In the genomic region with DNA sequence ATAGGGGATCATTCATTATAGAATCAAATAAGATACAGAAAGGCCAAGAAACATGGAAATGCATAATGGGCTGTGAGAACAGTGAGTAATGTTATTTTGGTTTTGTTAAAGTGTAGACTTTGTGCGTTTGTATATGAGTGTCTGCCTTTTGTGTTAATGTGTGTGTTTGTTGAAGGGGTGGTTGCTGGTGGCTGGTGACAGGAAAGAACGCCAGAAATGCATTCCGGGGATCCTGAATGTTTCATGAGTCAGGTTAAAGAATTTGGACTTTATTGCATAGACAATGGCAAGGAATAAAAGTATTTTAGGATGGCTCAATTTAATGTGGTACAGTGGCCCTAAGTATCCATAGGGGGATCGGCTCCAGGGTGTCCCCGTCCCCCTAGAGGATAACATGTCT, we compare ENCODE assay signal across 10 cellular contexts.
"Had no signal": no experiment of that assay in that cellular context is flagged by ENCODE, and none has a peak within 500 bp of the region (broad histone marks: within the 10 kb centered on the region; RNA-seq: fewer than 3 reads in every experiment).

No MANE protein-coding gene starts in this region.

- H3K4me1 Mint-ChIP-seq: IgD-negative memory B cell had no signal

- ATAC-seq: HCT116, HepG2 had no signal

- H3K4me1 ChIP-seq: HAP-1 had no signal

- H3K9me3 ChIP-seq: HAP-1 had no signal

- H3K27me3 Mint-ChIP-seq: IgD-negative memory B cell had no signal

- H3K27ac ChIP-seq: GM23248, HL-60 had no signal

- FAIRE-seq: HepG2 had no signal

- H3K4me3 Mint-ChIP-seq: HFFc6, IgD-negative memory B cell had no signal

- H3K9ac ChIP-seq: GM23248 had no signal

- H3K36me3 ChIP-seq: HAP-1 had no signal

- H2AFZ ChIP-seq: GM23248 had no signal

- H3K4me3 ChIP-seq: GM23248, HAP-1 had no signal

- DNase-seq: GM23248, GOT3, H7, HFFc6, KBM-7 had no signal

- H3K36me3 Mint-ChIP-seq: IgD-negative memory B cell had no signal

- H3K27ac Mint-ChIP-seq: HFFc6, IgD-negative memory B cell had no signal
